Comparison of ENCODE assay signal across 8 cellular contexts in the genomic region with DNA sequence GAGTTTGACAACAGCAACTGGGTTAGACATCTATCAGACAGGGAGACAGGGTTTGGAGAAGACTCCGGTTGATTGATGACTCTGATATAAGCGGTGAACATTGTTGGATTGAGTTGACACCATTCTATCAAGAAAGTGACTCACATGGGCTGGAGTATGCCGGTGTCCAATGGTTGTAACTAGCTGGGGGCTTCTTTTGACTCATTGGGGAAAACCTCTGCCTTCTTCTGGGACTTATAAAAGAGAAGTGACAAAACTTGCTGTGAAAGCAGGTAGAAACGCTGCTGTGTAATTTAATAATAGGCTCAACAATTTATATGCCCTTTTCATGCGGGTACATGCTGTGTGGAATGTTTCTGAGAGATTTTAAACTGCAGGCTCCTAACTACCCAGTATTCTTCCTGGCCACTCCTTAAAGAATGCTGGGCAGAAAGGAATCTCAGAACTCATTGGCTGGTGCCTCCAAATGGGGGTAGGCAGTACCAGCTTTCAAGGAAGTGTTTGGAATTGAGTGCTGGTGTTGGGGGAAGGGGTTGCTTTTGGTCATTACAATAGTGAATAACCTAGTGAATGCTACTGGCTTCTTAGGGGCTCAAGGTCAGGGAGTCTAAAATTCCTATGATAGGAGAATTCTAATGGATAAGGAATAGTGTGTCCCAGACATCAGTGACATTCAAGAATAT. TPM values are rescaled to one million over a fixed set of nuclear protein-coding genes. Genes with fewer than 3 reads are reported as not detected.
DNase-seq lines count a peak whose midpoint lies in the region; ATAC-seq and TF ChIP-seq lines count a peak whose summit lies in the region.
"Had no signal": no experiment of that assay in that cellular context is flagged by ENCODE, and none has a peak within 500 bp of the region (broad histone marks: within the 10 kb centered on the region; RNA-seq: fewer than 3 reads in every experiment).

No MANE protein-coding gene starts in this region.

- H3K4me1 ChIP-seq in neural progenitor cell (no peaks in the 10 kb centered on the region), left lung (peaks cover 0 to 53% of the 10 kb centered on the region in 2 donors)

- H3K27ac ChIP-seq in neural progenitor cell (no peak overlapping the region), left lung (no peak overlapping the region)

- intact Hi-C loops in left lung (cut with DNase I) = no loop called here

- H3K36me3 ChIP-seq in neural progenitor cell = no peaks in the 10 kb centered on the region
- H3K36me3 ChIP-seq in left lung = peaks cover 0 to 4% of the 10 kb centered on the region in 2 donors

- POLR2A ChIA-PET in T-cell (lab: Charles Lee) = interaction anchor here (0.6 to 2.1 kb wide), 6 partner anchors 9 to 41 kb away, joined by 3 to 6 read pairs (median 3); no protein-coding TSS in a partner anchor

- H3K9ac ChIP-seq in neural progenitor cell = no peak overlapping the region

- no peaks in the 10 kb centered on the region for H3K27me3 Mint-ChIP-seq in T-cell
- no peaks in the 10 kb centered on the region for H3K27me3 Mint-ChIP-seq in central memory CD8-positive, alpha-beta T cell
- H3K27me3 Mint-ChIP-seq in neural progenitor cell (ENCODE audit: insufficient read depth, low read depth) = no peaks in the 10 kb centered on the region

- H4K20me1 ChIP-seq in neural progenitor cell (ENCODE audit: low read depth) = no peaks in the 10 kb centered on the region

- peak overlapping the region; percentile 46 for H2AFZ ChIP-seq in neural progenitor cell (replicated peaks)

- peaks cover 94 to 100% (median 95%) of the 10 kb centered on the region in 3 donors for H3K4me1 Mint-ChIP-seq in T-cell
- peaks cover 93% of the 10 kb centered on the region for H3K4me1 Mint-ChIP-seq in central memory CD8-positive, alpha-beta T cell
- H3K4me1 Mint-ChIP-seq in neural progenitor cell = peaks cover 3% of the 10 kb centered on the region

- H3K27ac Mint-ChIP-seq in T-cell = peak overlapping the region; percentile 97 to 98
- H3K27ac Mint-ChIP-seq in central memory CD8-positive, alpha-beta T cell (ENCODE audit: low read depth) = peak overlapping the region; percentile 95
- H3K27ac Mint-ChIP-seq in neural progenitor cell = no peak overlapping the region

- TF ChIP-seq CTCF in neural progenitor cell (IDR thresholded peaks at IDR 0.05) (no peak), left lung (IDR thresholded peaks at IDR 0.05) (no peak)

- no peak overlapping the region for H3K4me2 ChIP-seq in neural progenitor cell

- peaks cover 48% of the 10 kb centered on the region for H3K36me3 Mint-ChIP-seq in T-cell
- peaks cover 42% of the 10 kb centered on the region for H3K36me3 Mint-ChIP-seq in central memory CD8-positive, alpha-beta T cell (ENCODE audit: insufficient read depth)
- H3K36me3 Mint-ChIP-seq in neural progenitor cell = no peaks in the 10 kb centered on the region

- H3K4me3 ChIP-seq in neural progenitor cell (no peak overlapping the region), left lung (no peak overlapping the region)

- H3K79me2 ChIP-seq in neural progenitor cell (ENCODE audit: low read depth) = no peaks in the 10 kb centered on the region

- H3K4me3 Mint-ChIP-seq in T-cell = peak overlapping the region; percentile 54 to 70 (median 67)
- peak overlapping the region; percentile 65 for H3K4me3 Mint-ChIP-seq in central memory CD8-positive, alpha-beta T cell
- no peak overlapping the region for H3K4me3 Mint-ChIP-seq in neural progenitor cell

- DNase-seq in T-cell = peak in 1 of 34 experiments; percentile 33
- no peak for DNase-seq in central memory CD8-positive, alpha-beta T cell (ENCODE audit: low spot score in 2 of 2)
- no peak for DNase-seq in neural progenitor cell (ENCODE audit: low spot score)
- DNase-seq in left lung = no peak
- DNase-seq in pons (ENCODE audit: low spot score) = no peak
- no peak for DNase-seq in NAMALWA (ENCODE audit: low spot score)
- DNase-seq: NCI-H2081 had no signal

- H3K9me3 ChIP-seq in neural progenitor cell (ENCODE audit: low read depth) (no peaks in the 10 kb centered on the region), left lung (no peaks in the 10 kb centered on the region)

- no peaks in the 10 kb centered on the region for H3F3A ChIP-seq in neural progenitor cell (ENCODE audit: low read depth)

- H3K27me3 ChIP-seq in neural progenitor cell (no peaks in the 10 kb centered on the region), left lung (no peaks in the 10 kb centered on the region)

- H3K9me3 Mint-ChIP-seq in T-cell (peaks cover 0 to 9% (median 0%) of the 10 kb centered on the region in 3 donors), neural progenitor cell (no peaks in the 10 kb centered on the region)
- no peaks in the 10 kb centered on the region for H3K9me3 Mint-ChIP-seq in central memory CD8-positive, alpha-beta T cell

- peak; percentile 37 for ATAC-seq in GM18858 (IDR thresholded peaks at IDR 0.05; ENCODE audit: unreplicated experiment)
- ATAC-seq in T-cell (replicated peaks in 1 of 4) = no peak
- ATAC-seq in central memory CD8-positive, alpha-beta T cell (replicated peaks; ENCODE audit: extremely low read depth, poor library complexity, severe bottlenecking) = no peak
- ATAC-seq in left lung = no peak

- CTCF ChIA-PET in T-cell (lab: Charles Lee) = interaction anchor here (0.6 to 6.9 kb wide), 9 partner anchors 8 to 108 kb away, joined by 3 to 61 read pairs (median 5); a partner anchor contains a TSS

RNA-seq across cellular contexts. Expression of a gene that starts 43.9 kb away (rescaled TPM):
- total RNA-seq in T-cell (100 to 1,000 TPM; 372 to 769 (median 428) TPM), neural progenitor cell (ENCODE audit: low replicate concordance) (not detected in 2 replicates), left lung (10 to 100 TPM; 24.4 to 93.7 TPM)

Comparison
In these comparisons a context has a peak if more than half of its experiments do, and no peak if none do; other contexts are left out.
1. RNA of a gene that starts 43.9 kb away (total RNA-seq): 372 to 769 TPM in T-cell and 24.4 to 93.7 TPM in left lung; not detected in neural progenitor cell; every median in the first group is over 10 times any median in the second.